In the genomic region with DNA sequence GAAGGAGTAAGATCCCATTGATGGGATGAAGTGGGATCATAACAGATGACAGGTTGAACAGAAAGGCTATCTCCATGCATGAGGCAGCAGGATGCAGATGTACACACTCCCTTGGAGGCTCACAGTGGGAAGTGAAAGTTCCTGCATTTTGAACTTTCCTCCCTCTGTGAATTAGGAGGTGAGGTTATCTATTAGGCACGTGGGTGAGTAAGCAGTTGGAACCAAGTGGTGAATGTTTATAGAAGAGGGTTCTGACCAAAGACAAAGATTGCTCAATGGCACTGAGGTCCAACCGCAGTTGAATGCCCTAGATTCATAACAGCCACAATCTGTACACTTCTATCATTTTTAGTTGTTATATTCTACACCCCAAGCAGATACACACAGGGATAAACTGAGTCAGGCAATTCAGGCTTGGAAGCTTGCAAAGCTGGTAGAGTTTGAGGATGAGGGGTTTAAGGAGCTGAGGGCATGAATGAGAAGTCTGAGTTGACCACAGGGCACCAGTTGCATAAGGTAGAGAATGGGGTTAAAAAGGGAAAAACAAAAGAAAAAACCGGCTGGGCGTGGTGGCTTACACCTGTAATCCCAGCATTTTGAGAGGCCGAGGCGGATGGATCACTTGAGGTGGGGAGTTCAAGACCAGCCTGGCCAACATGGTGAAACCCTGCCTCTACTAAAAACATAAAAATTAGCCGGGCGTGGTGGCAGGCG, we compare ENCODE assay signal across 10 cellular contexts. TPM values are rescaled to one million over a fixed set of nuclear protein-coding genes. Genes with fewer than 3 reads are reported as not detected.
DNase-seq lines count a peak whose midpoint lies in the region; ATAC-seq and TF ChIP-seq lines count a peak whose summit lies in the region.
"Had no signal": no experiment of that assay in that cellular context is flagged by ENCODE, and none has a peak within 500 bp of the region (broad histone marks: within the 10 kb centered on the region; RNA-seq: fewer than 3 reads in every experiment).

No MANE protein-coding gene starts in this region.

- H3K4me3 ChIP-seq in upper lobe of right lung, result no peak overlapping the region

- ATAC-seq in left cardiac atrium (peak; percentile 5 to 75), upper lobe of right lung (peak; percentile 77), HG03135 (IDR thresholded peaks at IDR 0.05; ENCODE audit: unreplicated experiment) (no peak)

- H3K4me1 ChIP-seq in upper lobe of right lung, result peaks cover 15% of the 10 kb centered on the region

- intact Hi-C loops in left cardiac atrium (cut with DNase I), result no loop called here
- intact Hi-C loops in cardiac septum (cut with DNase I), result no loop called here
- intact Hi-C loops in upper lobe of right lung (cut with DNase I), result no loop called here

- H3K27me3 ChIP-seq in upper lobe of right lung, result no peaks in the 10 kb centered on the region

- no peaks in the 10 kb centered on the region for H3K9me3 ChIP-seq in upper lobe of right lung

- no peak for TF ChIP-seq CTCF in upper lobe of right lung (IDR thresholded peaks at IDR 0.05)

- H3K36me3 ChIP-seq in upper lobe of right lung, result no peaks in the 10 kb centered on the region

- DNase-seq in left cardiac atrium, result no peak
- DNase-seq in cardiac septum (ENCODE audit: low spot score), result no peak
- peak; percentile 68 for DNase-seq in SKM-1 treated with dmso at 0.1 percent for 144 hours (lab: John Stamatoyannopoulos, UW; ENCODE audit: unreplicated experiment)
- peak; percentile 83 for DNase-seq in glomerular visceral epithelial cell (ENCODE audit: extremely low spot score)
- no peak for DNase-seq in upper lobe of right lung
- no peak for DNase-seq in central memory CD4-positive, alpha-beta T cell
- DNase-seq in NCI-H187 (lab: John Stamatoyannopoulos, UW), result no peak
- DNase-seq: midbrain had no signal

- H3K27ac ChIP-seq in upper lobe of right lung, result no peak overlapping the region
- H3K27ac ChIP-seq: KMS-11 had no signal

RNA-seq across cellular contexts. Expression of a gene that starts 7.1 kb away (rescaled TPM):
- 10 to 100 TPM; 71.2 to 81.0 TPM for total RNA-seq in left cardiac atrium
- 88.8 TPM for total RNA-seq in cardiac septum
- 72.9 TPM for total RNA-seq in upper lobe of right lung

RNA-seq across cellular contexts. Expression of a gene that starts 58.4 kb away (rescaled TPM):
- total RNA-seq in left cardiac atrium (100 to 1,000 TPM; 751 to 893 TPM), cardiac septum (452 TPM), upper lobe of right lung (1,558 TPM)

Comparison
In these comparisons a context has a peak if more than half of its experiments do, and no peak if none do; other contexts are left out.
1. DNase-seq: peak in SKM-1 treated with dmso at 0.1 percent for 144 hours (single experiment) and glomerular visceral epithelial cell (single experiment); none in left cardiac atrium (single experiment), cardiac septum (single experiment), upper lobe of right lung (single experiment), central memory CD4-positive, alpha-beta T cell (single experiment) and NCI-H187 (0 of 2).